In the genomic region with DNA sequence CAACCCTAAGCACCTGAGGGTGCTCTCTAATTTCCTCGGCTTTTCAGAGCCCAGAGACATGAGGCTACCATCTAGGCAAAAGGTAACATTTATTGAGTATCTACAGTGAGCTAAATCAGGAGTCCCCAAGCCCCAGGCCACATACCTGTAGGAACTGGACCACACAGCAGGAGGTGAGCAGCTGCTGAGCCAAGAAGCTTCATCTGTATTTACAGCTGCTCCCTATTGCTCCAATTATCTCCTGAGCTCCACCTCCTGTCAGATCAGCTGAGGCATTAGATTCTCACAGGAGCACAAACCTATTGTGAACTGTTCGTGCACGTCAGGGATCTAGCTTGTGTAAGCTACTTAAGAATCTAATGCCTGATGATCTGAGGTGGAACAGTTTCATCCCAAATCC, we compare ENCODE assay signal across 23 cellular contexts.
"Had no signal": no experiment of that assay in that cellular context is flagged by ENCODE, and none has a peak within 500 bp of the region (broad histone marks: within the 10 kb centered on the region; RNA-seq: fewer than 3 reads in every experiment).

No MANE protein-coding gene starts in this region.

- H3K27me3 ChIP-seq: Peyer's patch, SJSA1 had no signal

- H3K27ac ChIP-seq: cardiac muscle cell, KMS-11, Peyer's patch, RWPE1, SJSA1 had no signal

- H3K4me3 ChIP-seq: cardiac muscle cell, Peyer's patch, SJSA1 had no signal

- H3K36me3 ChIP-seq: cardiac muscle cell, Peyer's patch, SJSA1 had no signal

- H3K9ac ChIP-seq: KMS-11 had no signal

- ATAC-seq: activated naive CD4-positive, alpha-beta T cell treated with anti-CD3 and anti-CD28 coated beads, Interleukin-2, amount 50 U/mL, for 72 hours; activated naive CD8-positive, alpha-beta T cell treated with anti-CD3 and anti-CD28 coated beads, Interleukin-2, amount 50 U/mL, for 24 hours; activated T-cell treated with anti-CD3 and anti-CD28 coated beads, Interleukin-2, amount 50 U/mL, for 4 hours; WTC11 had no signal

- DNase-seq: activated CD4-positive, alpha-beta memory T cell treated with anti-CD3 and anti-CD28 coated beads for 36 hours; activated CD4-positive, alpha-beta T cell treated with anti-CD3 and anti-CD28 coated beads, Interleukin-2, amount 10 ng/mL, durations not matched to agents 7 days and 5 days; activated CD4-positive, CD25-positive, alpha-beta regulatory T cell treated with anti-CD3 and anti-CD28 coated beads, Interleukin-2, amount 50 U/mL, for 72 hours; activated CD8-positive, alpha-beta memory T cell treated with anti-CD3 and anti-CD28 coated beads for 24 hours; activated effector memory CD4-positive, alpha-beta T cell treated with anti-CD3 and anti-CD28 coated beads, Interleukin-2, amount 50 U/mL, for 16 hours; activated naive CD4-positive, alpha-beta T cell treated with Interleukin-2 at 50 U/mL for 16 hours; activated naive CD8-positive, alpha-beta T cell treated with anti-CD3 and anti-CD28 coated beads, Interleukin-2, amount 50 U/mL, for 24 hours; activated T-cell treated with anti-CD3 and anti-CD28 coated beads, Interleukin-2, amount 50 U/mL, for 4 hours; amygdala; NCI-H1092; NCI-H1436; NCI-H187 treated with DMSO at 0.1 percent for 48 hours; NCI-H2081 treated with DMSO at 0.1 percent for 48 hours; NCI-H510A treated with DMSO at 0.1 percent for 48 hours; NCI-H774; Peyer's patch; Right ventricle myocardium superior had no signal

- H3K4me2 ChIP-seq: KMS-11 had no signal
